11 cellular contexts compared by ENCODE assay signal in the genomic region with DNA sequence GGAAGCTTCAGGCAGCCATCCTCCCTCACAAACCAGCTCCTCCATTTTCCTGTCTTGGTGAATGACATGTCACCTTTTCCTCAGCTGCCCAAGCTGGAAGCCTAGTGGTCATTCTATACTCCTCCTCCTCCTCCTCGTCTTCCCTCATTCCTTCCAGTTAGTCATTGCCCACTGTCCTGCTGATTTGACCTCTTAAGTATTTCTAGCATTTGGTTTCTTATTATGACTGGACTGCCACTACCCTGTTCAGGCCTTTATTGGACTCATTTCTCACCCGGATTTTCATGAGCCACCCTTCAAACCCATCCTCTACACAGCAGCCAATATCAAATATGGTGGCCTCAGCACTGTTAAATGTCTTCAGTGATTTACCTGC. TPM values are rescaled to one million over a fixed set of nuclear protein-coding genes. Genes with fewer than 3 reads are reported as not detected.
DNase-seq lines count a peak whose midpoint lies in the region; ATAC-seq, FAIRE-seq and TF ChIP-seq lines count a peak whose summit lies in the region.
"Had no signal": no experiment of that assay in that cellular context is flagged by ENCODE, and none has a peak within 500 bp of the region (broad histone marks: within the 10 kb centered on the region; RNA-seq: fewer than 3 reads in every experiment).

No MANE protein-coding gene starts in this region.

- no peak overlapping the region for H3K4me3 ChIP-seq in tibial nerve

- TF ChIP-seq CTCF in tibial nerve (IDR thresholded peaks at IDR 0.05) (no peak), foreskin keratinocyte (conservative IDR thresholded peaks at IDR 0.05) (no peak)

- no peaks in the 10 kb centered on the region for H3K36me3 ChIP-seq in tibial nerve

- DNase-seq in EH (ENCODE audit: low read depth) (peak; percentile 90), tibial nerve (ENCODE audit: low spot score in 2 of 2) (no peak), NCI-H1105 (lab: John Stamatoyannopoulos, UW) (no peak), foreskin keratinocyte (no peak), urothelium cell line (ENCODE audit: low spot score) (no peak)
- DNase-seq in activated CD8-positive, alpha-beta T cell treated with anti-CD3 and anti-CD28 coated beads, Interleukin-2, amount 10 ng/mL, durations not matched to agents 7 days and 5 days, result no peak
- DNase-seq in natural killer cell treated with Interleukin-12 subunit alpha and Interleukin-12 subunit beta and Interleukin-15 and Interleukin-18, amount 100 ng/mL, for 72 hours (ENCODE audit: low spot score), result no peak
- DNase-seq: activated T-cell treated with anti-CD3 and anti-CD28 coated beads, Interleukin-2, amount 50 U/mL, for 48 hours; foreskin melanocyte had no signal

- peaks cover 0 to 12% (median 4%) of the 10 kb centered on the region in 4 donors for H3K9me3 ChIP-seq in tibial nerve

- POLR2A ChIA-PET in activated CD8-positive, alpha-beta T cell treated with anti-CD3 and anti-CD28 coated beads, Interleukin-2, amount 10 ng/mL, durations not matched to agents 7 days and 5 days (lab: Charles Lee), result interaction anchor here (1.8 kb wide), 1 partner anchor 112 kb away, joined by 6 read pairs; no protein-coding TSS in a partner anchor

- peaks cover 39% of the 10 kb centered on the region for H3K36me3 Mint-ChIP-seq in activated CD8-positive, alpha-beta T cell treated with anti-CD3 and anti-CD28 coated beads, Interleukin-2, amount 10 ng/mL, durations not matched to agents 7 days and 5 days (ENCODE audit: low read depth)
- peaks cover 22% of the 10 kb centered on the region for H3K36me3 Mint-ChIP-seq in natural killer cell treated with Interleukin-12 subunit alpha and Interleukin-12 subunit beta and Interleukin-15 and Interleukin-18, amount 100 ng/mL, for 72 hours

- CTCF ChIA-PET in activated CD8-positive, alpha-beta T cell treated with anti-CD3 and anti-CD28 coated beads, Interleukin-2, amount 10 ng/mL, durations not matched to agents 7 days and 5 days (lab: Charles Lee), result interaction anchor here (0.9 to 6.5 kb wide), 5 partner anchors 13 to 180 kb away, joined by 3 to 70 read pairs (median 12); no protein-coding TSS in a partner anchor

- H3K4me1 ChIP-seq in tibial nerve (peaks cover 0 to 28% (median 15%) of the 10 kb centered on the region in 4 donors), foreskin keratinocyte (peaks cover 23% of the 10 kb centered on the region)

- no peak for TF ChIP-seq POLR2A in tibial nerve (IDR thresholded peaks at IDR 0.05)

- no peak for TF ChIP-seq EP300 in tibial nerve (IDR thresholded peaks at IDR 0.05)

- ATAC-seq in HG02759 (IDR thresholded peaks at IDR 0.05; ENCODE audit: unreplicated experiment) (peak; percentile 29), foreskin keratinocyte (no peak)
- no peak for ATAC-seq in activated CD8-positive, alpha-beta T cell treated with anti-CD3 and anti-CD28 coated beads, Interleukin-2, amount 10 ng/mL, durations not matched to agents 7 days and 5 days
- ATAC-seq in natural killer cell treated with Interleukin-12 subunit alpha and Interleukin-12 subunit beta and Interleukin-15 and Interleukin-18, amount 100 ng/mL, for 72 hours, result peak; percentile 50 to 52
- ATAC-seq: Right ventricle myocardium inferior had no signal

- peak overlapping the region; percentile 84 for H3K27ac Mint-ChIP-seq in activated CD8-positive, alpha-beta T cell treated with anti-CD3 and anti-CD28 coated beads, Interleukin-2, amount 10 ng/mL, durations not matched to agents 7 days and 5 days
- H3K27ac Mint-ChIP-seq in natural killer cell treated with Interleukin-12 subunit alpha and Interleukin-12 subunit beta and Interleukin-15 and Interleukin-18, amount 100 ng/mL, for 72 hours, result peak overlapping the region; percentile 82 to 91

- no peaks in the 10 kb centered on the region for H3K27me3 Mint-ChIP-seq in activated CD8-positive, alpha-beta T cell treated with anti-CD3 and anti-CD28 coated beads, Interleukin-2, amount 10 ng/mL, durations not matched to agents 7 days and 5 days (ENCODE audit: low read depth)
- H3K27me3 Mint-ChIP-seq in natural killer cell treated with Interleukin-12 subunit alpha and Interleukin-12 subunit beta and Interleukin-15 and Interleukin-18, amount 100 ng/mL, for 72 hours, result no peaks in the 10 kb centered on the region

- H3K27ac ChIP-seq in tibial nerve, result peak overlapping the region in 1 of 4 donors; percentile 40
- H3K27ac ChIP-seq in foreskin keratinocyte, result no peak overlapping the region

- peaks cover 22% of the 10 kb centered on the region for H3K9me3 Mint-ChIP-seq in activated CD8-positive, alpha-beta T cell treated with anti-CD3 and anti-CD28 coated beads, Interleukin-2, amount 10 ng/mL, durations not matched to agents 7 days and 5 days (ENCODE audit: insufficient read depth)
- H3K9me3 Mint-ChIP-seq in natural killer cell treated with Interleukin-12 subunit alpha and Interleukin-12 subunit beta and Interleukin-15 and Interleukin-18, amount 100 ng/mL, for 72 hours, result peaks cover 4% of the 10 kb centered on the region

- no peaks in the 10 kb centered on the region for H3K27me3 ChIP-seq in tibial nerve
- H3K27me3 ChIP-seq in foreskin keratinocyte, result no peaks in the 10 kb centered on the region

- no peak for FAIRE-seq in urothelium cell line (lab: Jason Lieb, UNC)

- H3K4me1 Mint-ChIP-seq in activated CD8-positive, alpha-beta T cell treated with anti-CD3 and anti-CD28 coated beads, Interleukin-2, amount 10 ng/mL, durations not matched to agents 7 days and 5 days (ENCODE audit: low read depth), result peaks cover 77% of the 10 kb centered on the region
- H3K4me1 Mint-ChIP-seq in natural killer cell treated with Interleukin-12 subunit alpha and Interleukin-12 subunit beta and Interleukin-15 and Interleukin-18, amount 100 ng/mL, for 72 hours (ENCODE audit: low read depth in 2 of 2), result peaks cover 79 to 82% of the 10 kb centered on the region in 2 donors

- WGBS in tibial nerve, 2 donors, result 76 to 83% methylated on average over 2 of the region's 2 CpGs

- peak overlapping the region; percentile 23 for H3K4me3 Mint-ChIP-seq in activated CD8-positive, alpha-beta T cell treated with anti-CD3 and anti-CD28 coated beads, Interleukin-2, amount 10 ng/mL, durations not matched to agents 7 days and 5 days
- H3K4me3 Mint-ChIP-seq in natural killer cell treated with Interleukin-12 subunit alpha and Interleukin-12 subunit beta and Interleukin-15 and Interleukin-18, amount 100 ng/mL, for 72 hours, result peak overlapping the region; percentile 80

RNA-seq across cellular contexts. Expression of a gene that starts 21.9 kb away (rescaled TPM):
- total RNA-seq in activated CD8-positive, alpha-beta T cell treated with anti-CD3 and anti-CD28 coated beads, Interleukin-2, amount 10 ng/mL, durations not matched to agents 7 days and 5 days, result 10 to 100 TPM; 48.5 to 54.3 TPM
- 10 to 100 TPM; 58.1 to 99.5 TPM for total RNA-seq in natural killer cell treated with Interleukin-12 subunit alpha and Interleukin-12 subunit beta and Interleukin-15 and Interleukin-18, amount 100 ng/mL, for 72 hours
- 10 to 100 TPM; 34.1 to 47.5 (median 42.6) TPM for total RNA-seq in tibial nerve
- total RNA-seq in foreskin keratinocyte, result 60.2 and 83.1 TPM in 2 replicates
- polyA plus RNA-seq in foreskin keratinocyte, result 11.9 and 14.6 TPM in 2 replicates

Comparison
In these comparisons a context has a peak if more than half of its experiments do, and no peak if none do; other contexts are left out.
1. ATAC-seq: peak in HG02759 (single experiment) and natural killer cell treated with Interleukin-12 subunit alpha and Interleukin-12 subunit beta and Interleukin-15 and Interleukin-18, amount 100 ng/mL, for 72 hours (2 of 2); none in activated CD8-positive, alpha-beta T cell treated with anti-CD3 and anti-CD28 coated beads, Interleukin-2, amount 10 ng/mL, durations not matched to agents 7 days and 5 days (single experiment) and foreskin keratinocyte (single experiment).